Comparison of ENCODE assay signal across 11 cellular contexts in genomic region chr12:16198884-16199283, GRCh38.
DNase-seq lines count a peak whose midpoint lies in the region; ATAC-seq and TF ChIP-seq lines count a peak whose summit lies in the region.
"Had no signal": no experiment of that assay in that cellular context is flagged by ENCODE, and none has a peak within 500 bp of the region (broad histone marks: within the 10 kb centered on the region; RNA-seq: fewer than 3 reads in every experiment).

No MANE protein-coding gene starts in this region.

- H3K27ac Mint-ChIP-seq in WTC11: no peak overlapping the region

- H3K4me3 ChIP-seq in H7 (ENCODE audit: insufficient read depth, low read depth, low read length): no peak overlapping the region

- no peaks in the 10 kb centered on the region for H3K36me3 ChIP-seq in H7 (replicated peaks; ENCODE audit: control insufficient read depth, insufficient read depth, low read length)

- DNase-seq in H7: peak; percentile 19
- DNase-seq in WTC11 (ENCODE audit: low spot score): peak; percentile 25
- DNase-seq in HuH-7.5 (ENCODE audit: low spot score): no peak
- no peak for DNase-seq in kidney glomerular epithelial cell (lab: John Stamatoyannopoulos, UW)
- DNase-seq in putamen (ENCODE audit: low spot score): no peak
- DNase-seq in hypothalamus (lab: John Stamatoyannopoulos, UW): no peak
- DNase-seq: activated naive CD4-positive, alpha-beta T cell treated with anti-CD3 and anti-CD28 coated beads, Interleukin-2, amount 50 U/mL, for 16 hours; COR-L47 had no signal

- CTCF ChIA-PET in WTC11 (lab: Charles Lee): interaction anchor here (0.9 kb wide), 2 partner anchors 32 to 122 kb away, joined by 3 to 4 read pairs; no protein-coding TSS in a partner anchor

- ATAC-seq in GM18858 (IDR thresholded peaks at IDR 0.05; ENCODE audit: unreplicated experiment) (peak; percentile 94), HG03521 (IDR thresholded peaks at IDR 0.05; ENCODE audit: unreplicated experiment) (peak; percentile 94), WTC11 (peak; percentile 99)
- ATAC-seq: SK-N-SH treated with all-trans-retinoic acid at 6 μM for 48 hours had no signal

- no peaks in the 10 kb centered on the region for H3K27me3 ChIP-seq in H7 (ENCODE audit: control insufficient read depth, insufficient read depth, low read length)

- H3K36me3 Mint-ChIP-seq in WTC11: peaks cover 4% of the 10 kb centered on the region; the same call in 1 of the 2 replicates

- no peak overlapping the region for H3K4me3 Mint-ChIP-seq in WTC11

- no peaks in the 10 kb centered on the region for H3K27me3 Mint-ChIP-seq in WTC11 (ENCODE audit: low read depth)

- POLR2A ChIA-PET in WTC11 (lab: Charles Lee): no interaction called here

- peaks cover 10% of the 10 kb centered on the region for H3K4me1 Mint-ChIP-seq in WTC11

- peaks cover 17% of the 10 kb centered on the region for H3K9me3 Mint-ChIP-seq in WTC11

- TF ChIP-seq CTCF in WTC11 (IDR thresholded peaks at IDR 0.05): no peak

TF ChIP-seq in WTC11, 78 proteins besides CTCF, POLR2A, EP300 and RAD21:
- TF ChIP-seq ZNF219 (CRISPR knock-in tag; IDR thresholded peaks at IDR 0.05; ENCODE audit: borderline replicate concordance) (no peak), ZNF138 (CRISPR knock-in tag; conservative IDR thresholded peaks at IDR 0.05) (no peak), JAZF1 (CRISPR knock-in tag; IDR thresholded peaks at IDR 0.05) (no peak), KAT7 (CRISPR knock-in tag; IDR thresholded peaks at IDR 0.05; ENCODE audit: borderline replicate concordance) (no peak), CDX4 (CRISPR knock-in tag; IDR thresholded peaks at IDR 0.05; ENCODE audit: borderline replicate concordance) (no peak), NR2C2 (CRISPR knock-in tag; IDR thresholded peaks at IDR 0.05) (no peak), TEAD4 (CRISPR knock-in tag; IDR thresholded peaks at IDR 0.05) (no peak), STAT6 (CRISPR knock-in tag; conservative IDR thresholded peaks at IDR 0.05; ENCODE audit: low read depth) (no peak), JUN (CRISPR knock-in tag; IDR thresholded peaks at IDR 0.05) (no peak), ESRRA (CRISPR knock-in tag; IDR thresholded peaks at IDR 0.05; ENCODE audit: borderline replicate concordance) (no peak), ZNF671 (CRISPR knock-in tag; IDR thresholded peaks at IDR 0.05) (no peak), ZNF512 (CRISPR knock-in tag; IDR thresholded peaks at IDR 0.05; ENCODE audit: borderline replicate concordance) (no peak), IRF2 (CRISPR knock-in tag; IDR thresholded peaks at IDR 0.05; ENCODE audit: borderline replicate concordance, low read depth) (no peak), FOXK1 (CRISPR knock-in tag; IDR thresholded peaks at IDR 0.05) (no peak), SMAD4 (CRISPR knock-in tag; IDR thresholded peaks at IDR 0.05) (no peak), GRHL2 (CRISPR knock-in tag; IDR thresholded peaks at IDR 0.05; ENCODE audit: insufficient replicate concordance, severe bottlenecking) (no peak), E2F5 (CRISPR knock-in tag; IDR thresholded peaks at IDR 0.05) (no peak), TCF7 (CRISPR knock-in tag; IDR thresholded peaks at IDR 0.05; ENCODE audit: low read depth) (no peak)

Comparison
In these comparisons a context has a peak if more than half of its experiments do, and no peak if none do; other contexts are left out.
1. DNase-seq: peak in H7 (single experiment) and WTC11 (single experiment); none in HuH-7.5 (single experiment), kidney glomerular epithelial cell (single experiment), putamen (single experiment) and hypothalamus (0 of 51).
2. Peak in every context shown above with its lines, with median percentiles within 50 percentile points of each other: ATAC-seq.